In the genomic region with DNA sequence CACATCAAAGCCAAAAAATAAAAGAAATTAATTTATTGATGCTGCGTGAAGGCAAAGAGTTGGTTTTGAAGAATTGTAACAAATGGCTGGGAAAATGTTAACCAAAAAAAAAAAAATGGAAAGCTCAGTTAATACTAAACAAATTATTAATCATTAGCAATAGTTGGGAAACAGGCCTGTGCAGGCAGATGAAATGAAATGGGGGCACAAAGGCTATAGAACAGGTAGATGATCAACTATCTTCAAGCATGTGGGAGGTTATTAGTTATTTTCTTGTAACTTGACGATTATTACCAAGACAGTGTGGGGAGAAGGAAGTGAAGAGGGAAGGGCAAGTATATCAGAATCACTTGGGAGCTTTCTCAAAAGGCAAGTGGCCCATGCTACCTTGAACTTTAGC, we compare ENCODE assay signal across 19 cellular contexts.
DNase-seq lines count a peak whose midpoint lies in the region; ATAC-seq, FAIRE-seq and TF ChIP-seq lines count a peak whose summit lies in the region.
"Had no signal": no experiment of that assay in that cellular context is flagged by ENCODE, and none has a peak within 500 bp of the region (broad histone marks: within the 10 kb centered on the region; RNA-seq: fewer than 3 reads in every experiment).

No MANE protein-coding gene starts in this region.

- H2BK5ac ChIP-seq in mesenchymal stem cell (ENCODE audit: low read depth, low read length, poor library complexity, severe bottlenecking) = no peak overlapping the region

- H3K9ac ChIP-seq in astrocyte (ENCODE audit: low read length) (no peak overlapping the region), mesenchymal stem cell (ENCODE audit: low read length) (no peak overlapping the region)
- H3K9ac ChIP-seq: BLaER1 treated with 17β-estradiol and CSF1 and Interleukin-3, amounts not matched to agents 10 nM and 100 nM; GM23248 had no signal

- no peak overlapping the region for H2BK15ac ChIP-seq in mesenchymal stem cell (ENCODE audit: low read depth, poor library complexity, severe bottlenecking)

- no peak for TF ChIP-seq RAD21 in A549 (conservative IDR thresholded peaks at IDR 0.05 in 1 of 2, IDR thresholded peaks at IDR 0.05 in 1 of 2)

- H3K9me3 ChIP-seq in A549 (no peaks in the 10 kb centered on the region), astrocyte (ENCODE audit: insufficient read depth, low read depth, low read length) (no peaks in the 10 kb centered on the region), mesenchymal stem cell (ENCODE audit: control insufficient read depth, low read length) (no peaks in the 10 kb centered on the region), small intestine (ENCODE audit: control insufficient read depth, low read depth) (no peaks in the 10 kb centered on the region)
- H3K9me3 ChIP-seq: BLaER1 treated with 17β-estradiol and CSF1 and Interleukin-3, amounts not matched to agents 10 nM and 100 nM; HAP-1 had no signal

- no peaks in the 10 kb centered on the region for H3K36me3 Mint-ChIP-seq in astrocyte (ENCODE audit: low read depth, unreplicated experiment)
- H3K36me3 Mint-ChIP-seq: CD8-positive, alpha-beta T cell; IgD-negative memory B cell had no signal

- 72% methylated on average over 2 of the region's 2 CpGs for WGBS in A549 (ENCODE audit: missing lambda C conversion rate)
- 60% methylated on average over 1 of the region's 2 CpGs for WGBS in mesenchymal stem cell
- 50 to 67% (median 62%) methylated on average over 2 of the region's 2 CpGs for WGBS in small intestine, 3 donors

- H3K36me3 ChIP-seq in astrocyte (ENCODE audit: insufficient read depth, low read length) = no peaks in the 10 kb centered on the region
- no peaks in the 10 kb centered on the region for H3K36me3 ChIP-seq in mesenchymal stem cell (ENCODE audit: control insufficient read depth in 1 of 2, insufficient read depth in 2 of 2, low read depth in 1 of 2, low read length in 2 of 2)
- no peaks in the 10 kb centered on the region for H3K36me3 ChIP-seq in small intestine (ENCODE audit: control insufficient read depth in 2 of 2, insufficient read depth in 2 of 2, low read length in 2 of 2)
- H3K36me3 ChIP-seq: BLaER1 treated with 17β-estradiol and CSF1 and Interleukin-3, amounts not matched to agents 10 nM and 100 nM; HAP-1 had no signal

- no peak overlapping the region for H3K23ac ChIP-seq in mesenchymal stem cell (ENCODE audit: low read length in 2 of 2)

- ATAC-seq in A549 (no peak), GM18502 (IDR thresholded peaks at IDR 0.05; ENCODE audit: poor library complexity, unreplicated experiment) (no peak)
- ATAC-seq: CD8-positive, alpha-beta T cell had no signal

- CTCF ChIA-PET in A549 (lab: Yijun Ruan, JAX) = interaction anchor here (1.2 to 4.6 kb wide), 2 partner anchors 14 kb away, joined by 4 to 24 read pairs; no protein-coding TSS in a partner anchor

- no peak overlapping the region for H4K8ac ChIP-seq in mesenchymal stem cell (ENCODE audit: low read length)

- H3K4me1 Mint-ChIP-seq in astrocyte (ENCODE audit: low read depth, unreplicated experiment) = no peaks in the 10 kb centered on the region
- H3K4me1 Mint-ChIP-seq: B cell, IgD-negative memory B cell had no signal

- no peak for TF ChIP-seq POLR2A in A549 (IDR thresholded peaks at IDR 0.05; ENCODE audit: low read length)

- H2AK5ac ChIP-seq in mesenchymal stem cell (ENCODE audit: low read length, severe bottlenecking) = no peak overlapping the region

- POLR2A ChIA-PET in A549 (lab: Yijun Ruan, JAX) = no interaction called here

- no peaks in the 10 kb centered on the region for H3K79me1 ChIP-seq in mesenchymal stem cell (replicated peaks; ENCODE audit: low read length, poor library complexity, severe bottlenecking)

- FAIRE-seq in A549 (lab: Jason Lieb, UNC) (peak; percentile 49), astrocyte (lab: Jason Lieb, UNC) (peak; percentile 68), small intestine (lab: Jason Lieb, UNC) (no peak)
- FAIRE-seq: HTR-8/SVneo had no signal

- TF ChIP-seq CTCF in A549 (IDR thresholded peaks at IDR 0.05) = no peak
- no peak for TF ChIP-seq CTCF in astrocyte (IDR thresholded peaks at IDR 0.05; ENCODE audit: insufficient read depth, low read depth, low read length)

- no peaks in the 10 kb centered on the region for H4K20me1 ChIP-seq in astrocyte (ENCODE audit: insufficient read depth, low read length)
- H4K20me1 ChIP-seq: BLaER1 treated with 17β-estradiol and CSF1 and Interleukin-3, amounts not matched to agents 10 nM and 100 nM had no signal

- H3K27me3 ChIP-seq in astrocyte (ENCODE audit: insufficient read depth, low read length) (no peaks in the 10 kb centered on the region), mesenchymal stem cell (ENCODE audit: control insufficient read depth in 1 of 2, insufficient read depth in 1 of 2, low read length in 2 of 2) (peaks cover 0 to 30% of the 10 kb centered on the region in 2 experiments), small intestine (ENCODE audit: control insufficient read depth in 2 of 2, insufficient read depth in 2 of 2, low read length in 2 of 2) (no peaks in the 10 kb centered on the region)
- H3K27me3 ChIP-seq: BLaER1 treated with 17β-estradiol and CSF1 and Interleukin-3, amounts not matched to agents 10 nM and 100 nM had no signal

- no peak overlapping the region for H3K4me3 Mint-ChIP-seq in astrocyte (ENCODE audit: unreplicated experiment)
- H3K4me3 Mint-ChIP-seq: B cell; CD8-positive, alpha-beta T cell; IgD-negative memory B cell had no signal

- H4K91ac ChIP-seq in mesenchymal stem cell (ENCODE audit: low read length) = no peak overlapping the region

- DNase-seq in A549 (ENCODE audit: low read depth in 1 of 2, low spot score in 1 of 2) (no peak), astrocyte (ENCODE audit: low read depth) (no peak), kidney glomerular epithelial cell (lab: John Stamatoyannopoulos, UW) (peak; percentile 23), mesenchymal stem cell (no peak), small intestine (no peak), NCI-H2107 treated with DMSO at 0.1 percent for 48 hours (lab: John Stamatoyannopoulos, UW; ENCODE audit: unreplicated experiment) (no peak), T-helper 9 cell (no peak)
- DNase-seq: 8988T; Calu3; CD8-positive, alpha-beta T cell; DMS79 treated with DMSO at 0.1 percent for 48 hours; GF-D8; GM23248 had no signal

- no peaks in the 10 kb centered on the region for H3K27me3 Mint-ChIP-seq in astrocyte (ENCODE audit: low read depth, unreplicated experiment)

- TF ChIP-seq EP300 in A549 (IDR thresholded peaks at IDR 0.05) = no peak

- H3K4me1 ChIP-seq in A549 (0 out of 3 replicates have a peak, but pooled peaks cover 4% of the 10 kb centered on the region), astrocyte (ENCODE audit: insufficient read depth, low read length) (no peaks in the 10 kb centered on the region), mesenchymal stem cell (ENCODE audit: control insufficient read depth, insufficient read depth, low read depth, low read length) (peaks cover 8% of the 10 kb centered on the region), small intestine (ENCODE audit: control insufficient read depth in 2 of 2, insufficient read depth in 1 of 2, low read depth in 1 of 2, low read length in 1 of 2) (no peaks in the 10 kb centered on the region)
- H3K4me1 ChIP-seq: HAP-1 had no signal

- no peak overlapping the region for H2BK12ac ChIP-seq in mesenchymal stem cell (ENCODE audit: low read length in 2 of 2)

- no peak overlapping the region for H3K27ac Mint-ChIP-seq in astrocyte (ENCODE audit: unreplicated experiment)
- H3K27ac Mint-ChIP-seq: B cell; CD8-positive, alpha-beta T cell; IgD-negative memory B cell had no signal

- H3K18ac ChIP-seq in mesenchymal stem cell (ENCODE audit: low read depth in 1 of 2, low read length in 2 of 2) = no peak overlapping the region

- H3K4ac ChIP-seq in mesenchymal stem cell (ENCODE audit: low read depth in 1 of 2, low read length in 2 of 2) = no peak overlapping the region

- H3K79me2 ChIP-seq in astrocyte (ENCODE audit: insufficient read depth, low read length) = no peaks in the 10 kb centered on the region

- H3K27ac ChIP-seq in A549 (peak overlapping the region in 1 of 2 experiments; percentile 45; a peak in 1 of 6 replicates), astrocyte (ENCODE audit: low read depth, low read length) (no peak overlapping the region), mesenchymal stem cell (ENCODE audit: low read length, poor library complexity, severe bottlenecking) (peak overlapping the region; percentile 40), small intestine (ENCODE audit: low read depth in 1 of 2, low read length in 1 of 2) (no peak overlapping the region)
- H3K27ac ChIP-seq: BLaER1 treated with 17β-estradiol and CSF1 and Interleukin-3, amounts not matched to agents 10 nM and 100 nM; GM23248 had no signal

- H3K14ac ChIP-seq in mesenchymal stem cell (ENCODE audit: low read length in 2 of 2) = no peak overlapping the region

- H3K4me3 ChIP-seq in A549 (no peak overlapping the region), astrocyte (ENCODE audit: insufficient read depth, low read depth, low read length) (no peak overlapping the region), mesenchymal stem cell (ENCODE audit: insufficient read depth in 1 of 2, low read depth in 1 of 2, low read length in 2 of 2) (no peak overlapping the region), small intestine (ENCODE audit: low read depth in 1 of 2, low read length in 2 of 2) (no peak overlapping the region)
- H3K4me3 ChIP-seq: BLaER1 treated with 17β-estradiol and CSF1 and Interleukin-3, amounts not matched to agents 10 nM and 100 nM; GM23248; HAP-1 had no signal

- H2BK120ac ChIP-seq in mesenchymal stem cell (ENCODE audit: low read depth, low read length) = no peak overlapping the region

- no peaks in the 10 kb centered on the region for H3K9me3 Mint-ChIP-seq in astrocyte (ENCODE audit: unreplicated experiment)
- H3K9me3 Mint-ChIP-seq: CD8-positive, alpha-beta T cell; IgD-negative memory B cell had no signal

- H2AFZ ChIP-seq in astrocyte (ENCODE audit: low read depth, low read length) (no peak overlapping the region), mesenchymal stem cell (ENCODE audit: low read depth, low read length) (no peak overlapping the region)
- H2AFZ ChIP-seq: GM23248 had no signal

- no peak overlapping the region for H3K4me2 ChIP-seq in A549
- no peak overlapping the region for H3K4me2 ChIP-seq in astrocyte (ENCODE audit: low read length)
- peak overlapping the region; percentile 22 for H3K4me2 ChIP-seq in mesenchymal stem cell (ENCODE audit: low read length, poor library complexity, severe bottlenecking)

TF ChIP-seq in A549, 52 proteins besides CTCF, POLR2A, EP300 and RAD21 (continues in another document):
- TF ChIP-seq, protein P1, sequence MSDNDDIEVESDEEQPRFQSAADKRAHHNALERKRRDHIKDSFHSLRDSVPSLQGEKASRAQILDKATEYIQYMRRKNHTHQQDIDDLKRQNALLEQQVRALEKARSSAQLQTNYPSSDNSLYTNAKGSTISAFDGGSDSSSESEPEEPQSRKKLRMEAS (IDR thresholded peaks at IDR 0.05) = no peak
- no peak for TF ChIP-seq TP53 (CRISPR knock-in tag; IDR thresholded peaks at IDR 0.05)
- no peak for TF ChIP-seq JUNB (IDR thresholded peaks at IDR 0.05)
- TF ChIP-seq FOXS1 (CRISPR knock-in tag; IDR thresholded peaks at IDR 0.05) = no peak
- no peak for TF ChIP-seq FOSL2 (IDR thresholded peaks at IDR 0.05)
- TF ChIP-seq FOSL2 (CRISPR knock-in tag; IDR thresholded peaks at IDR 0.05) = no peak
